8 cellular contexts compared by ENCODE assay signal in the genomic region with DNA sequence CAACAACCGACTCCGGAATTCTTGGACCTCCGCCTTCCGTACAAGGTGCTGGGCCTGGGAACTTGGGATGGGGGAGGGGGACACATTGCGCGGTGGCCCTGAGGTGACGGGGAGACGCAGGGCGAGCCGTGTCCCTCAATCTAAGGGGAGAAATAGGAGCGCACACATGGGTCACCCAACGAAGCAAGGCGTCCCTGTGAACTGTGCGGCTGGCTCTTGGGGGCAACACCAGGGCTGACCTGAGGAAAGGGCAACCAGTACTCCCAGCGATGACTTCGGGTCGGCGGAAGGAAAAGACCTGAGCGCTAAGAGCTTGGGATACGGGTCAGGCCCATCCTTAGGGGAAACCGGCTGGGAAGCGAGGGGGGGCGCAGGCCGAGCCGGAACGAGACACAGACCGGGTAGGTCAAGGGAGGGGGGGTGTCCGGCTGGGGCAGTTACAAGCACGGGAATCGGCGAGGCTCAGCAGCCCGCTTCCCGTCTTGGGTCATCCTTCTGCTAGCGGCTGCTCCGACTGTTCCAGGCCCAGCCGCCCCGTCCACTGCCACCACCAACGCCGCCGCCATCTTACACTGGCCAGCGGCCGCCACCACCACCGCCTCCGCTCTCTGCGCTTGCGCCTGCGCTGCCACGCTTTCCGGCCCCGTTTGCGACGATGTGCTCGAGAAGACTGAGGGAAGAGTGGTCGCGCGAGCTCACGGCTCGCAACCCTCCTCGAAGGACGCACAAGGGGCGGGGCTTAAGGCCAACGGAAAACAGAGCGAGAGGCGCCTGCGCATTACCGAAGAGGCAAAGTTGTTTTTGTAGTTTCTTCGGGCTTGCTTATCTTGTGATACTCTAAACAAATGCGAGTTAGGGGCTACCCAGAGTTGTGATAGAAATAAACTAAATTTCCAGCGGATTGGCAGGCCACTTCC. TPM values are rescaled to one million over a fixed set of nuclear protein-coding genes. Genes with fewer than 3 reads are reported as not detected.
DNase-seq lines count a peak whose midpoint lies in the region; ATAC-seq and TF ChIP-seq lines count a peak whose summit lies in the region.

A gene (minus strand): TSS at position 672 of the 917 bp plus-strand sequence. CDS start 18,541 bp downstream, outside the sequence.

- H3K4me3 Mint-ChIP-seq in IgD-negative memory B cell = peak within 1 kb of the TSS; percentile 95 to 99 (median 96)

- H3K4me3 ChIP-seq in epithelial cell of esophagus (ENCODE audit: low read length) (peak within 1 kb of the TSS; percentile 93), mucosa of descending colon (peak within 1 kb of the TSS; percentile 73)

- H3K27me3 Mint-ChIP-seq in IgD-negative memory B cell = no peaks in the 10 kb centered on the region

- peak; percentile 95 for DNase-seq in DMS 273 treated with DMSO at 0.1 percent for 48 hours (lab: John Stamatoyannopoulos, UW)
- DNase-seq in OCI-M2 (lab: John Stamatoyannopoulos, UW; ENCODE audit: unreplicated experiment) = peak; percentile 71
- peak; percentile 94 for DNase-seq in activated T-cell treated with anti-CD3 and anti-CD28 coated beads for 4 hours
- DNase-seq in epithelial cell of esophagus (ENCODE audit: low read depth) = peak; percentile 98
- DNase-seq in mucosa of descending colon = peak; percentile 99
- DNase-seq in stimulated activated CD8-positive, alpha-beta memory T cell treated with anti-CD3 and anti-CD28 coated beads, Interleukin-4, amount 100 ng/mL, for 24 hours (ENCODE audit: low read depth) = peak; percentile 97

- no peak for TF ChIP-seq CTCF in epithelial cell of esophagus (IDR thresholded peaks at IDR 0.05; ENCODE audit: insufficient read depth, low read depth, low read length, missing control alignments)
- no peak for TF ChIP-seq CTCF in mucosa of descending colon (IDR thresholded peaks at IDR 0.05)

- intact Hi-C loops in mucosa of descending colon (cut with DNase I, micrococcal nuclease) = no loop called here

- no peaks in the 10 kb centered on the region for H3K36me3 ChIP-seq in mucosa of descending colon (ENCODE audit: low read depth)

- H3K4me1 Mint-ChIP-seq in IgD-negative memory B cell = peaks cover 21 to 33% (median 26%) of the 10 kb centered on the region in 3 donors

- peaks cover 8% of the 10 kb centered on the region for H3K4me1 ChIP-seq in mucosa of descending colon (ENCODE audit: low read depth)

- no peaks in the 10 kb centered on the region for H3K36me3 Mint-ChIP-seq in IgD-negative memory B cell

- ATAC-seq in GM21529 (IDR thresholded peaks at IDR 0.05; ENCODE audit: unreplicated experiment) (peak; percentile 67), mucosa of descending colon (peak; percentile 99)

- no peaks in the 10 kb centered on the region for H3K9me3 ChIP-seq in mucosa of descending colon

- H3K27ac Mint-ChIP-seq in IgD-negative memory B cell = peak within 1 kb of the TSS; percentile 97 to 98 (median 97)

- no peaks in the 10 kb centered on the region for H3K9me3 Mint-ChIP-seq in IgD-negative memory B cell

RNA-seq across cellular contexts. Expression of the gene that starts here (rescaled TPM):
- polyA plus RNA-seq in IgD-negative memory B cell = 57.8 TPM
- 100 to 1,000 TPM in 2 of 3 donors, 10 to 100 TPM in 1; 96.7 to 146 (median 123) TPM for total RNA-seq in mucosa of descending colon

Comparison
In these comparisons a context has a peak if more than half of its experiments do, and no peak if none do; other contexts are left out.
1. Peak in every context shown above with its lines: DNase-seq, ATAC-seq and H3K4me3 ChIP-seq.